1 cellular context compared by ENCODE assay signal in the genomic region with DNA sequence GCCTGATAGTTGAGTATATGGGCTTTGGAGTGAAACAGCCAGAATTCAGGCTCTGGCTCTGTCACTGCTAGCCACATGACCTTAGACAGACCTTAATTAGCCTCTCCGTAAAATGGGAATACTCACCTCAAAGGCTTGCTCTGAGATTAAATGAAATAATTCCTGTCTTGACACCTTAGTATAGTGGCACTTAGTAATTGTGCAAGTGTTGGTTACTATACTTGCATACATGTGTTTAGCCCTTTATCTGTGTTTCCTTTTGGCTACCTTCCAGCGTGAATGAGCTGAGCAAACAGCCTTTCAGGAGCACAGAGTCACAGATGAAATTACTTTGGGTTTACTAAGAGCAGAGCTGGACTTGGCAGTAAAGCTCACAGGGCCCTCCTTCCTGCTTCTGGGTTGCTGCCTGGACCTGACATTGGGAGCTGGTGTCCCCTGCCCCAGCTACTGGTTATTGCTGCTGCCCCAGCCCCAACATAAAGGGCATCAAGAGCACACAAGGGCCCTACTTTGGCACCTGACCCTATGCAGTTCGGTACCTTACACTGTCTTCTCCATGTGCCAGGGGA.
TF ChIP-seq lines count a peak whose summit lies in the region.

No MANE protein-coding gene starts in this region.

TF ChIP-seq in K562, 482 proteins besides CTCF, POLR2A, EP300 and RAD21 (continued from another document and continues in another):
- TF ChIP-seq, protein P1, sequence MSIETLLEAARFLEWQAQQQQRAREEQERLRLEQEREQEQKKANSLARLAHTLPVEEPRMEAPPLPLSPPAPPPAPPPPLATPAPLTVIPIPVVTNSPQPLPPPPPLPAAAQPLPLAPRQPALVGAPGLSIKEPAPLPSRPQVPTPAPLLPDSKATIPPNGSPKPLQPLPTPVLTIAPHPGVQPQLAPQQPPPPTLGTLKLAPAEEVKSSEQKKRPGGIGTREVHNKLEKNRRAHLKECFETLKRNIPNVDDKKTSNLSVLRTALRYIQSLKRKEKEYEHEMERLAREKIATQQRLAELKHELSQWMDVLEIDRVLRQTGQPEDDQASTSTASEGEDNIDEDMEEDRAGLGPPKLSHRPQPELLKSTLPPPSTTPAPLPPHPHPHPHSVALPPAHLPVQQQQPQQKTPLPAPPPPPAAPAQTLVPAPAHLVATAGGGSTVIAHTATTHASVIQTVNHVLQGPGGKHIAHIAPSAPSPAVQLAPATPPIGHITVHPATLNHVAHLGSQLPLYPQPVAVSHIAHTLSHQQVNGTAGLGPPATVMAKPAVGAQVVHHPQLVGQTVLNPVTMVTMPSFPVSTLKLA (conservative IDR thresholded peaks at IDR 0.05) = peak in 1 of 2 experiments; percentile 52; a peak in 1 of 4 replicates
- TF ChIP-seq HDAC1 (IDR thresholded peaks at IDR 0.05) (peak in 1 of 2 experiments; percentile 40; a peak in 1 of 4 replicates), C11orf30 (IDR thresholded peaks at IDR 0.05; ENCODE audit: low read depth) (peak; percentile 85), RBM25 (IDR thresholded peaks at IDR 0.05; ENCODE audit: low read depth, low read length, severe bottlenecking) (peak; percentile 73), ARNT (IDR thresholded peaks at IDR 0.05) (peak in 1 of 2 experiments; percentile 59; a peak in 1 of 4 replicates), SMARCC2 (IDR thresholded peaks at IDR 0.05; ENCODE audit: low read depth) (peak; percentile 37; the same call in 1 of the 2 replicates), ETV1 (tag; conservative IDR thresholded peaks at IDR 0.05; ENCODE audit: low read depth) (0 out of 2 replicates have a peak, but pooled peaks have one; percentile 29), MYC (IDR thresholded peaks at IDR 0.05; ENCODE audit: low read depth, low read length) (peak; percentile 72), MYC (CRISPR knock-in tag; IDR thresholded peaks at IDR 0.05; ENCODE audit: borderline replicate concordance, low read depth) (no peak), POLR2AphosphoS2 (IDR thresholded peaks at IDR 0.05; ENCODE audit: low read length) (no peak), CBX1 (IDR thresholded peaks at IDR 0.05; ENCODE audit: low read depth) (no peak), NBN (IDR thresholded peaks at IDR 0.05; ENCODE audit: low read depth) (peak; percentile 67; the same call in 1 of the 2 replicates), TEAD2 (tag; IDR thresholded peaks at IDR 0.05) (no peak), CCNT2 (IDR thresholded peaks at IDR 0.05; ENCODE audit: borderline replicate concordance, extremely low read depth, insufficient read length, low read depth, low read length) (no peak), RBBP5 (IDR thresholded peaks at IDR 0.05; ENCODE audit: borderline replicate concordance, insufficient read depth, low read length, poor library complexity, severe bottlenecking) (no peak), SMC3 (conservative IDR thresholded peaks at IDR 0.05; ENCODE audit: insufficient read depth, low read depth, low read length) (no peak), ESRRA (IDR thresholded peaks at IDR 0.05; ENCODE audit: borderline replicate concordance, low read depth) (peak; percentile 93), NCOA2 (IDR thresholded peaks at IDR 0.05; ENCODE audit: partially characterized antibody in 2 of 2) (no peak), ZNF316 (IDR thresholded peaks at IDR 0.05) (peak; percentile 70), MAFK (IDR thresholded peaks at IDR 0.05; ENCODE audit: low read length) (peak; percentile 78), EP400 (IDR thresholded peaks at IDR 0.05) (peak; percentile 63), NFE2 (IDR thresholded peaks at IDR 0.05; ENCODE audit: low read depth) (peak; percentile 95), IRF2 (CRISPR knock-in tag; IDR thresholded peaks at IDR 0.05) (no peak), ZFP1 (CRISPR knock-in tag; IDR thresholded peaks at IDR 0.05) (no peak), JUND (IDR thresholded peaks at IDR 0.05; ENCODE audit: borderline replicate concordance, low read depth, low read length) (peak; percentile 31; the same call in 1 of the 2 replicates), JUND (tag; IDR thresholded peaks at IDR 0.05; ENCODE audit: borderline replicate concordance, low read depth, low read length) (peak; percentile 66; the same call in 2 of the 3 replicates), RCOR1 (IDR thresholded peaks at IDR 0.05; ENCODE audit: borderline replicate concordance in 1 of 2, low read depth in 2 of 2, low read length in 2 of 2) (peak in 1 of 2 experiments; percentile 56; a peak in 1 of 4 replicates), SUPT5H (IDR thresholded peaks at IDR 0.05) (no peak), SMAD4 (CRISPR knock-in tag; conservative IDR thresholded peaks at IDR 0.05) (0 out of 2 replicates have a peak, but pooled peaks have one; percentile 16), CAMTA2 (CRISPR knock-in tag; conservative IDR thresholded peaks at IDR 0.05) (no peak), DPF2 (IDR thresholded peaks at IDR 0.05) (peak; percentile 89), GTF2A2 (tag; IDR thresholded peaks at IDR 0.05) (no peak), ARID1B (IDR thresholded peaks at IDR 0.05) (peak; percentile 76)
- TF ChIP-seq, protein P2, sequence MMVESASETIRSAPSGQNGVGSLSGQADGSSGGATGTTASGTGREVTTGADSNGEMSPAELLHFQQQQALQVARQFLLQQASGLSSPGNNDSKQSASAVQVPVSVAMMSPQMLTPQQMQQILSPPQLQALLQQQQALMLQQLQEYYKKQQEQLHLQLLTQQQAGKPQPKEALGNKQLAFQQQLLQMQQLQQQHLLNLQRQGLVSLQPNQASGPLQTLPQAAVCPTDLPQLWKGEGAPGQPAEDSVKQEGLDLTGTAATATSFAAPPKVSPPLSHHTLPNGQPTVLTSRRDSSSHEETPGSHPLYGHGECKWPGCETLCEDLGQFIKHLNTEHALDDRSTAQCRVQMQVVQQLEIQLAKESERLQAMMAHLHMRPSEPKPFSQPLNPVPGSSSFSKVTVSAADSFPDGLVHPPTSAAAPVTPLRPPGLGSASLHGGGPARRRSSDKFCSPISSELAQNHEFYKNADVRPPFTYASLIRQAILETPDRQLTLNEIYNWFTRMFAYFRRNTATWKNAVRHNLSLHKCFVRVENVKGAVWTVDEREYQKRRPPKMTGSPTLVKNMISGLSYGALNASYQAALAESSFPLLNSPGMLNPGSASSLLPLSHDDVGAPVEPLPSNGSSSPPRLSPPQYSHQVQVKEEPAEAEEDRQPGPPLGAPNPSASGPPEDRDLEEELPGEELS (CRISPR knock-in tag; IDR thresholded peaks at IDR 0.05; ENCODE audit: borderline replicate concordance) = 0 out of 2 replicates have a peak, but pooled peaks have one; percentile 52
- TF ChIP-seq, protein P3, sequence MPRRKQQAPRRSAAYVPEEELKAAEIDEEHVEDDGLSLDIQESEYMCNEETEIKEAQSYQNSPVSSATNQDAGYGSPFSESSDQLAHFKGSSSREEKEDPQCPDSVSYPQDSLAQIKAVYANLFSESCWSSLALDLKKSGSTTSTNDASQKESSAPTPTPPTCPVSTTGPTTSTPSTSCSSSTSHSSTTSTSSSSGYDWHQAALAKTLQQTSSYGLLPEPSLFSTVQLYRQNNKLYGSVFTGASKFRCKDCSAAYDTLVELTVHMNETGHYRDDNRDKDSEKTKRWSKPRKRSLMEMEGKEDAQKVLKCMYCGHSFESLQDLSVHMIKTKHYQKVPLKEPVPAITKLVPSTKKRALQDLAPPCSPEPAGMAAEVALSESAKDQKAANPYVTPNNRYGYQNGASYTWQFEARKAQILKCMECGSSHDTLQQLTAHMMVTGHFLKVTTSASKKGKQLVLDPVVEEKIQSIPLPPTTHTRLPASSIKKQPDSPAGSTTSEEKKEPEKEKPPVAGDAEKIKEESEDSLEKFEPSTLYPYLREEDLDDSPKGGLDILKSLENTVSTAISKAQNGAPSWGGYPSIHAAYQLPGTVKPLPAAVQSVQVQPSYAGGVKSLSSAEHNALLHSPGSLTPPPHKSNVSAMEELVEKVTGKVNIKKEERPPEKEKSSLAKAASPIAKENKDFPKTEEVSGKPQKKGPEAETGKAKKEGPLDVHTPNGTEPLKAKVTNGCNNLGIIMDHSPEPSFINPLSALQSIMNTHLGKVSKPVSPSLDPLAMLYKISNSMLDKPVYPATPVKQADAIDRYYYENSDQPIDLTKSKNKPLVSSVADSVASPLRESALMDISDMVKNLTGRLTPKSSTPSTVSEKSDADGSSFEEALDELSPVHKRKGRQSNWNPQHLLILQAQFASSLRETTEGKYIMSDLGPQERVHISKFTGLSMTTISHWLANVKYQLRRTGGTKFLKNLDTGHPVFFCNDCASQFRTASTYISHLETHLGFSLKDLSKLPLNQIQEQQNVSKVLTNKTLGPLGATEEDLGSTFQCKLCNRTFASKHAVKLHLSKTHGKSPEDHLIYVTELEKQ (CRISPR knock-in tag; IDR thresholded peaks at IDR 0.05) = no peak
- TF ChIP-seq, protein P4, sequence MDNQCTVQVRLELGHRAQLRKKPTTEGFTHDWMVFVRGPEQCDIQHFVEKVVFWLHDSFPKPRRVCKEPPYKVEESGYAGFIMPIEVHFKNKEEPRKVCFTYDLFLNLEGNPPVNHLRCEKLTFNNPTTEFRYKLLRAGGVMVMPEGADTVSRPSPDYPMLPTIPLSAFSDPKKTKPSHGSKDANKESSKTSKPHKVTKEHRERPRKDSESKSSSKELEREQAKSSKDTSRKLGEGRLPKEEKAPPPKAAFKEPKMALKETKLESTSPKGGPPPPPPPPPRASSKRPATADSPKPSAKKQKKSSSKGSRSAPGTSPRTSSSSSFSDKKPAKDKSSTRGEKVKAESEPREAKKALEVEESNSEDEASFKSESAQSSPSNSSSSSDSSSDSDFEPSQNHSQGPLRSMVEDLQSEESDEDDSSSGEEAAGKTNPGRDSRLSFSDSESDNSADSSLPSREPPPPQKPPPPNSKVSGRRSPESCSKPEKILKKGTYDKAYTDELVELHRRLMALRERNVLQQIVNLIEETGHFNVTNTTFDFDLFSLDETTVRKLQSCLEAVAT (IDR thresholded peaks at IDR 0.05) = peak in 1 of 2 experiments; percentile 99; a peak in 2 of 4 replicates
- TF ChIP-seq, protein P5, sequence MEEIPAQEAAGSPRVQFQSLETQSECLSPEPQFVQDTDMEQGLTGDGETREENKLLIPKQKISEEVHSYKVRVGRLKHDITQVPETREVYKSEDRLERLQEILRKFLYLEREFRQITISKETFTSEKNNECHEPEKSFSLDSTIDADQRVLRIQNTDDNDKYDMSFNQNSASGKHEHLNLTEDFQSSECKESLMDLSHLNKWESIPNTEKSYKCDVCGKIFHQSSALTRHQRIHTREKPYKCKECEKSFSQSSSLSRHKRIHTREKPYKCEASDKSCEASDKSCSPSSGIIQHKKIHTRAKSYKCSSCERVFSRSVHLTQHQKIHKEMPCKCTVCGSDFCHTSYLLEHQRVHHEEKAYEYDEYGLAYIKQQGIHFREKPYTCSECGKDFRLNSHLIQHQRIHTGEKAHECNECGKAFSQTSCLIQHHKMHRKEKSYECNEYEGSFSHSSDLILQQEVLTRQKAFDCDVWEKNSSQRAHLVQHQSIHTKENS (CRISPR knock-in tag; IDR thresholded peaks at IDR 0.05) = no peak
- TF ChIP-seq, protein P6, sequence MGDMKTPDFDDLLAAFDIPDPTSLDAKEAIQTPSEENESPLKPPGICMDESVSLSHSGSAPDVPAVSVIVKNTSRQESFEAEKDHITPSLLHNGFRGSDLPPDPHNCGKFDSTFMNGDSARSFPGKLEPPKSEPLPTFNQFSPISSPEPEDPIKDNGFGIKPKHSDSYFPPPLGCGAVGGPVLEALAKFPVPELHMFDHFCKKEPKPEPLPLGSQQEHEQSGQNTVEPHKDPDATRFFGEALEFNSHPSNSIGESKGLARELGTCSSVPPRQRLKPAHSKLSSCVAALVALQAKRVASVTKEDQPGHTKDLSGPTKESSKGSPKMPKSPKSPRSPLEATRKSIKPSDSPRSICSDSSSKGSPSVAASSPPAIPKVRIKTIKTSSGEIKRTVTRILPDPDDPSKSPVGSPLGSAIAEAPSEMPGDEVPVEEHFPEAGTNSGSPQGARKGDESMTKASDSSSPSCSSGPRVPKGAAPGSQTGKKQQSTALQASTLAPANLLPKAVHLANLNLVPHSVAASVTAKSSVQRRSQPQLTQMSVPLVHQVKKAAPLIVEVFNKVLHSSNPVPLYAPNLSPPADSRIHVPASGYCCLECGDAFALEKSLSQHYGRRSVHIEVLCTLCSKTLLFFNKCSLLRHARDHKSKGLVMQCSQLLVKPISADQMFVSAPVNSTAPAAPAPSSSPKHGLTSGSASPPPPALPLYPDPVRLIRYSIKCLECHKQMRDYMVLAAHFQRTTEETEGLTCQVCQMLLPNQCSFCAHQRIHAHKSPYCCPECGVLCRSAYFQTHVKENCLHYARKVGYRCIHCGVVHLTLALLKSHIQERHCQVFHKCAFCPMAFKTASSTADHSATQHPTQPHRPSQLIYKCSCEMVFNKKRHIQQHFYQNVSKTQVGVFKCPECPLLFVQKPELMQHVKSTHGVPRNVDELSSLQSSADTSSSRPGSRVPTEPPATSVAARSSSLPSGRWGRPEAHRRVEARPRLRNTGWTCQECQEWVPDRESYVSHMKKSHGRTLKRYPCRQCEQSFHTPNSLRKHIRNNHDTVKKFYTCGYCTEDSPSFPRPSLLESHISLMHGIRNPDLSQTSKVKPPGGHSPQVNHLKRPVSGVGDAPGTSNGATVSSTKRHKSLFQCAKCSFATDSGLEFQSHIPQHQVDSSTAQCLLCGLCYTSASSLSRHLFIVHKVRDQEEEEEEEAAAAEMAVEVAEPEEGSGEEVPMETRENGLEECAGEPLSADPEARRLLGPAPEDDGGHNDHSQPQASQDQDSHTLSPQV (IDR thresholded peaks at IDR 0.05) = peak; percentile 86
- TF ChIP-seq, protein P7, sequence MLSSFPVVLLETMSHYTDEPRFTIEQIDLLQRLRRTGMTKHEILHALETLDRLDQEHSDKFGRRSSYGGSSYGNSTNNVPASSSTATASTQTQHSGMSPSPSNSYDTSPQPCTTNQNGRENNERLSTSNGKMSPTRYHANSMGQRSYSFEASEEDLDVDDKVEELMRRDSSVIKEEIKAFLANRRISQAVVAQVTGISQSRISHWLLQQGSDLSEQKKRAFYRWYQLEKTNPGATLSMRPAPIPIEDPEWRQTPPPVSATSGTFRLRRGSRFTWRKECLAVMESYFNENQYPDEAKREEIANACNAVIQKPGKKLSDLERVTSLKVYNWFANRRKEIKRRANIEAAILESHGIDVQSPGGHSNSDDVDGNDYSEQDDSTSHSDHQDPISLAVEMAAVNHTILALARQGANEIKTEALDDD (IDR thresholded peaks at IDR 0.05) = peak; percentile 87
- TF ChIP-seq, protein P8, sequence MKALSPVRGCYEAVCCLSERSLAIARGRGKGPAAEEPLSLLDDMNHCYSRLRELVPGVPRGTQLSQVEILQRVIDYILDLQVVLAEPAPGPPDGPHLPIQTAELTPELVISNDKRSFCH (CRISPR knock-in tag; IDR thresholded peaks at IDR 0.05) = no peak
- TF ChIP-seq, protein P8 (tag; IDR thresholded peaks at IDR 0.05) = 0 out of 2 replicates have a peak, but pooled peaks have one; percentile 29
